ENCODE assay signal across 8 cellular contexts in genomic region chr3:32392530-32393302, GRCh38. TPM values are rescaled to one million over a fixed set of nuclear protein-coding genes. Genes with fewer than 3 reads are reported as not detected.
DNase-seq lines count a peak whose midpoint lies in the region; ATAC-seq and TF ChIP-seq lines count a peak whose summit lies in the region.

No MANE protein-coding gene starts in this region.

- peak overlapping the region; percentile 91 to 99 (median 98) for H3K4me3 Mint-ChIP-seq in naive B cell

- peak overlapping the region; percentile 81 to 97 (median 93) for H3K27ac Mint-ChIP-seq in naive B cell

- H3K4me3 ChIP-seq in AG09309 (ENCODE audit: control insufficient read depth, low read depth, low read length): peak overlapping the region; percentile 73

- no peak for TF ChIP-seq POLR2A in erythroblast (IDR thresholded peaks at IDR 0.05; ENCODE audit: low read length)

- peak; percentile 2 for ATAC-seq in HG02759 (IDR thresholded peaks at IDR 0.05; ENCODE audit: unreplicated experiment)
- peak in 1 of 2 donors; percentile 13 for ATAC-seq in naive B cell (ENCODE audit: low read depth in 2 of 2)
- no peak for ATAC-seq in HG02588 (IDR thresholded peaks at IDR 0.05; ENCODE audit: unreplicated experiment)

- no peak for DNase-seq in AG09309 (ENCODE audit: low read depth)
- peak; percentile 41 to 54 for DNase-seq in activated CD4-positive, alpha-beta T cell treated with anti-CD3 and anti-CD28 coated beads, Interleukin-2, amount 50 U/mL, for 48 hours
- DNase-seq in erythroblast (lab: John Stamatoyannopoulos, UW): peak; percentile 43 to 47
- DNase-seq in naive B cell: no peak
- no peak for DNase-seq in anterior cingulate cortex (lab: John Stamatoyannopoulos, UW)
- DNase-seq in NCI-H2227 (lab: John Stamatoyannopoulos, UW; ENCODE audit: unreplicated experiment): no peak

- no peaks in the 10 kb centered on the region for H3K27me3 Mint-ChIP-seq in naive B cell

- H3K4me1 Mint-ChIP-seq in naive B cell: peaks cover 42 to 62% (median 60%) of the 10 kb centered on the region in 3 donors

- no peak for TF ChIP-seq CTCF in AG09309 (IDR thresholded peaks at IDR 0.05; ENCODE audit: control insufficient read depth, insufficient read depth, low read depth, low read length, missing control alignments)

- no peaks in the 10 kb centered on the region for H3K9me3 Mint-ChIP-seq in naive B cell

- H3K36me3 Mint-ChIP-seq in naive B cell: no peaks in the 10 kb centered on the region

RNA-seq across cellular contexts. Expression of gene CMTM7, which starts 1.1 kb away (rescaled TPM):
- 100 to 1,000 TPM in 2 of 6 donors, 10 to 100 TPM in 4; 56.8 to 116 (median 73.3) TPM for polyA plus RNA-seq in naive B cell (ENCODE audit: low read depth in 6 of 6)

Comparison
In these comparisons a context has a peak if more than half of its experiments do, and no peak if none do; other contexts are left out.
1. DNase-seq: peak in activated CD4-positive, alpha-beta T cell treated with anti-CD3 and anti-CD28 coated beads, Interleukin-2, amount 50 U/mL, for 48 hours (2 of 2) and erythroblast (2 of 2); none in AG09309 (single experiment), naive B cell (single experiment), anterior cingulate cortex (0 of 58) and NCI-H2227 (single experiment).